In genomic region chr17:61570118-61570517, GRCh38 we compare ENCODE assay signal across 23 cellular contexts. TPM values are rescaled to one million over a fixed set of nuclear protein-coding genes. Genes with fewer than 3 reads are reported as not detected.
A peak's percentile ranks its signal among the peaks of the same experiment; 100 is the strongest.
DNase-seq lines count a peak whose midpoint lies in the region; ATAC-seq and TF ChIP-seq lines count a peak whose summit lies in the region.
"Had no signal": no experiment of that assay in that cellular context is flagged by ENCODE, and none has a peak within 500 bp of the region (broad histone marks: within the 10 kb centered on the region; RNA-seq: fewer than 3 reads in every experiment).

No MANE protein-coding gene starts in this region.

- peak; percentile 33 for ATAC-seq in foreskin keratinocyte
- no peak for ATAC-seq in GM21529 (IDR thresholded peaks at IDR 0.05; ENCODE audit: unreplicated experiment)
- ATAC-seq: gastrocnemius medialis; Panc1; psoas muscle; stimulated activated memory B cell treated with anti-CD40 and anti-IgM and Interleukin-4, amounts not matched to agents 10 μg/mL and 1 μg/mL and 100 μg/mL, for 72 hours had no signal

- TF ChIP-seq CTCF in foreskin keratinocyte (conservative IDR thresholded peaks at IDR 0.05): no peak

- no peak overlapping the region for H3K4me3 ChIP-seq in Karpas-422 (ENCODE audit: low read length)
- H3K4me3 ChIP-seq: gastrocnemius medialis, neural progenitor cell, psoas muscle, thyroid gland had no signal

- H3K27ac ChIP-seq in Karpas-422 (ENCODE audit: low read length) (no peak overlapping the region), foreskin keratinocyte (no peak overlapping the region)
- H3K27ac ChIP-seq: gastrocnemius medialis, neural progenitor cell, psoas muscle, thyroid gland had no signal

- H3K9ac ChIP-seq in Karpas-422 (ENCODE audit: low read length): no peak overlapping the region
- H3K9ac ChIP-seq: neural progenitor cell had no signal

- H4K20me1 ChIP-seq in Karpas-422 (ENCODE audit: insufficient read depth, low read depth, low read length): no peaks in the 10 kb centered on the region

- peak; percentile 23 for DNase-seq in EL
- DNase-seq in Karpas-422: peak; percentile 68
- peak; percentile 42 for DNase-seq in amniotic epithelial cell (ENCODE audit: low read depth)
- DNase-seq in foreskin keratinocyte: no peak
- no peak for DNase-seq in stimulated activated CD4-positive, alpha-beta T cell treated with anti-CD3 and anti-CD28 coated beads, Interleukin-4, amount 100 ng/mL, for 4 hours
- no peak for DNase-seq in NCI-H1694 (lab: John Stamatoyannopoulos, UW)
- DNase-seq: activated CD4-positive, alpha-beta T cell treated with anti-CD3 and anti-CD28 coated beads, Interleukin-2, amount 50 U/mL, for 48 hours; activated naive CD4-positive, alpha-beta T cell; activated T-cell treated with anti-CD3 and anti-CD28 coated beads for 4 hours; anterior cingulate cortex; gastrocnemius medialis; H7; NCI-H2171 treated with DMSO at 0.1 percent for 48 hours; NCI-H748 treated with DMSO at 0.1 percent for 48 hours; psoas muscle; thyroid gland had no signal

- H3K27me3 ChIP-seq in Karpas-422 (ENCODE audit: low read length) (no peaks in the 10 kb centered on the region), foreskin keratinocyte (no peaks in the 10 kb centered on the region)
- H3K27me3 ChIP-seq: gastrocnemius medialis, neural progenitor cell, thyroid gland had no signal

- H2AFZ ChIP-seq in Karpas-422 (ENCODE audit: low read length): no peak overlapping the region
- H2AFZ ChIP-seq: neural progenitor cell had no signal

- H3K9me3 ChIP-seq in Karpas-422 (ENCODE audit: low read length): no peaks in the 10 kb centered on the region
- H3K9me3 ChIP-seq: gastrocnemius medialis, thyroid gland had no signal

- H3K4me1 ChIP-seq in Karpas-422 (ENCODE audit: low read length) (no peaks in the 10 kb centered on the region), foreskin keratinocyte (no peaks in the 10 kb centered on the region)
- H3K4me1 ChIP-seq: gastrocnemius medialis, neural progenitor cell, psoas muscle, thyroid gland had no signal

- no peaks in the 10 kb centered on the region for H3K36me3 ChIP-seq in Karpas-422 (ENCODE audit: insufficient read depth, low read length)
- H3K36me3 ChIP-seq: gastrocnemius medialis, neural progenitor cell, thyroid gland had no signal

- no peaks in the 10 kb centered on the region for H3K79me2 ChIP-seq in Karpas-422 (ENCODE audit: low read length)

- no peak overlapping the region for H3K4me2 ChIP-seq in Karpas-422 (ENCODE audit: low read depth, low read length, poor library complexity, severe bottlenecking)
- H3K4me2 ChIP-seq: neural progenitor cell had no signal

- no peaks in the 10 kb centered on the region for H3K9me2 ChIP-seq in Karpas-422 (replicated peaks; ENCODE audit: insufficient read depth, low read length)

RNA-seq across cellular contexts. Expression of gene NACA2, which starts 20.9 kb away (rescaled TPM):
- not detected in 2 replicates for total RNA-seq in Karpas-422 (2014; rRNA removed; shearing (Covaris generic); ENCODE audit: low replicate concordance)
- 0.17 TPM in 1 of 2 replicates, not detected in the other for total RNA-seq in foreskin keratinocyte
- polyA plus RNA-seq in foreskin keratinocyte: not detected in 2 replicates
- total RNA-seq: cerebellum, gastrocnemius medialis, H7, psoas muscle, thyroid gland had no signal
- polyA plus RNA-seq: BJ, IgD-negative memory B cell had no signal

Comparison
In these comparisons a context has a peak if more than half of its experiments do, and no peak if none do; other contexts are left out.
1. DNase-seq: peak in EL (single experiment), Karpas-422 (single experiment) and amniotic epithelial cell (single experiment); none in foreskin keratinocyte (0 of 2), stimulated activated CD4-positive, alpha-beta T cell treated with anti-CD3 and anti-CD28 coated beads, Interleukin-4, amount 100 ng/mL, for 4 hours (0 of 2) and NCI-H1694 (single experiment).